Comparison of ENCODE assay signal across 15 cellular contexts in the genomic region with DNA sequence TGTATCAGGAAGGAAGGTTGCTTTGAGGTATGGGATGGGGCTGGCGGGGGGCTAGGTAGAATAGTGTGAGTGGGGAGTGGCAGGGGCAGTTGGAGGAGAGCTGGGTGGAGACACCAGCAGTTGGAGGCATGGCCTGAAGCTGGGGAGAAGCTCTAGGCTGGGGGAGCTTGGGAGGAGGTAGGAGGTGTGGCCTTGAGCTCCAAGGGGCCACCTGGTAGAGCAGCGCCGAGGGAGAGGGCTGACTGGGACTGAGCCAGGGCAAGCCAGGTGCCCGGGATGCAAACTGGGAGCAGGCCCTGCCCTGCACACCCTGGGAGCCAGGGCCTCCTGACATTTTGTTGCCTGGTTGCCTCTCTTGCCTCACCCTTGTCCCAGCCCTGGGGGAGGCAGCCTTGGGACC. TPM values are rescaled to one million over a fixed set of nuclear protein-coding genes. Genes with fewer than 3 reads are reported as not detected.
A peak's percentile ranks its signal among the peaks of the same experiment; 100 is the strongest.
DNase-seq lines count a peak whose midpoint lies in the region; ATAC-seq and TF ChIP-seq lines count a peak whose summit lies in the region.
"Had no signal": no experiment of that assay in that cellular context is flagged by ENCODE, and none has a peak within 500 bp of the region (broad histone marks: within the 10 kb centered on the region; RNA-seq: fewer than 3 reads in every experiment).

No MANE protein-coding gene starts in this region.

- 51 to 62% methylated on average over 4 of the region's 4 CpGs for WGBS in esophagus squamous epithelium, 2 donors

- H3K27me3 ChIP-seq in esophagus squamous epithelium = peaks cover 0 to 26% (median 0%) of the 10 kb centered on the region in 4 donors
- H3K27me3 ChIP-seq in layer of hippocampus (ENCODE audit: control insufficient read depth, insufficient read depth, low read length) = no peaks in the 10 kb centered on the region
- no peaks in the 10 kb centered on the region for H3K27me3 ChIP-seq in skeletal muscle tissue (ENCODE audit: control insufficient read depth in 3 of 3, insufficient read depth in 3 of 3, low read length in 3 of 3)

- H3K4me3 ChIP-seq in esophagus squamous epithelium (no peak overlapping the region), skeletal muscle tissue (ENCODE audit: low read length in 3 of 3) (peak overlapping the region in 1 of 3 donors; percentile 11)
- H3K4me3 ChIP-seq: HAP-1 had no signal

- peak overlapping the region in 2 of 3 donors; percentile 33 to 46 for H3K9ac ChIP-seq in skeletal muscle tissue (ENCODE audit: low read depth in 1 of 3, low read length in 3 of 3)

- H3K27ac ChIP-seq in caudate nucleus (ENCODE audit: low read depth, low read length) (peak overlapping the region; percentile 97), esophagus squamous epithelium (peak overlapping the region; percentile 55 to 78 (median 70)), layer of hippocampus (ENCODE audit: low read depth, low read length) (peak overlapping the region; percentile 56), skeletal muscle tissue (ENCODE audit: low read depth, low read length) (peak overlapping the region; percentile 87)
- H3K27ac ChIP-seq: RWPE1 had no signal

- no peak for TF ChIP-seq CTCF in esophagus squamous epithelium (IDR thresholded peaks at IDR 0.05)

- no peak for TF ChIP-seq POLR2A in esophagus squamous epithelium (IDR thresholded peaks at IDR 0.05)

- H3K36me3 ChIP-seq in esophagus squamous epithelium (no peaks in the 10 kb centered on the region), skeletal muscle tissue (ENCODE audit: control insufficient read depth in 3 of 3, insufficient read depth in 3 of 3, low read length in 3 of 3) (no peaks in the 10 kb centered on the region)
- H3K36me3 ChIP-seq: HAP-1 had no signal

- H3K4me1 ChIP-seq in esophagus squamous epithelium (peaks cover 0 to 8% (median 0%) of the 10 kb centered on the region in 3 donors), skeletal muscle tissue (ENCODE audit: control insufficient read depth in 3 of 3, insufficient read depth in 3 of 3, low read length in 3 of 3) (peaks cover 33 to 61% (median 58%) of the 10 kb centered on the region in 3 donors)

- peaks cover 0 to 16% (median 12%) of the 10 kb centered on the region in 3 donors for H3K9me3 ChIP-seq in esophagus squamous epithelium
- H3K9me3 ChIP-seq in skeletal muscle tissue (ENCODE audit: control insufficient read depth in 3 of 3, low read length in 3 of 3) = peaks cover 0 to 4% (median 0%) of the 10 kb centered on the region in 3 donors
- H3K9me3 ChIP-seq: HAP-1 had no signal

- intact Hi-C loops in esophagus squamous epithelium (cut with DNase I) = no loop called here

- no peak for ATAC-seq in HG03139 (IDR thresholded peaks at IDR 0.05; ENCODE audit: unreplicated experiment)

- DNase-seq in caudate nucleus (lab: John Stamatoyannopoulos, UW) (no peak), esophagus squamous epithelium (lab: John Stamatoyannopoulos, UW) (no peak), activated T-cell treated with anti-CD3 and anti-CD28 coated beads for 4 hours (no peak)
- no peak for DNase-seq in stimulated activated naive CD4-positive, alpha-beta T cell treated with Interleukin-2 at 50 U/mL for 16 hours (lab: John Stamatoyannopoulos, UW)
- DNase-seq: CD8-positive, alpha-beta memory T cell; MV-4-11; NCI-H1436 treated with DMSO at 0.1 percent for 48 hours; NCI-H2081; NCI-H526; OCI-M1 had no signal

RNA-seq across cellular contexts. Expression of a gene that starts 33.1 kb away (rescaled TPM):
- total RNA-seq in esophagus squamous epithelium = 100 to 1,000 TPM in 2 of 4 donors, 10 to 100 TPM in 2; 81.6 to 131 (median 107) TPM
- total RNA-seq in skeletal muscle tissue = 138 TPM
